ENCODE assay signal across 1 cellular context in genomic region chr2:101219281-101219680, GRCh38.
TF ChIP-seq lines count a peak whose summit lies in the region.

No MANE protein-coding gene starts in this region.

TF ChIP-seq in K562, 482 proteins besides CTCF, POLR2A, EP300 and RAD21 (continued from another document):
- no peak for TF ChIP-seq ZBTB9 (CRISPR knock-in tag; IDR thresholded peaks at IDR 0.05)
- TF ChIP-seq TAL1 (IDR thresholded peaks at IDR 0.05), result no peak
- no peak for TF ChIP-seq NFIX (CRISPR knock-in tag; IDR thresholded peaks at IDR 0.05; ENCODE audit: low read depth)
- TF ChIP-seq TEAD1 (CRISPR knock-in tag; IDR thresholded peaks at IDR 0.05), result no peak
- no peak for TF ChIP-seq HOXB6 (CRISPR knock-in tag; IDR thresholded peaks at IDR 0.05; ENCODE audit: borderline replicate concordance)
- no peak for TF ChIP-seq CHD7 (IDR thresholded peaks at IDR 0.05; ENCODE audit: low read depth, low read length)
- no peak for TF ChIP-seq ETV5 (CRISPR knock-in tag; IDR thresholded peaks at IDR 0.05; ENCODE audit: low read depth)
- no peak for TF ChIP-seq ZNF511 (CRISPR knock-in tag; IDR thresholded peaks at IDR 0.05)
- TF ChIP-seq TFAM (CRISPR knock-in tag; conservative IDR thresholded peaks at IDR 0.05), result no peak
- TF ChIP-seq FOS (IDR thresholded peaks at IDR 0.05; ENCODE audit: extremely low read depth, insufficient read length), result no peak
- no peak for TF ChIP-seq ZNF561 (CRISPR knock-in tag; conservative IDR thresholded peaks at IDR 0.05)
- no peak for TF ChIP-seq CLOCK (CRISPR knock-in tag; IDR thresholded peaks at IDR 0.05; ENCODE audit: borderline replicate concordance)
- TF ChIP-seq E2F8 (IDR thresholded peaks at IDR 0.05; ENCODE audit: low read depth, partially characterized antibody), result no peak
- TF ChIP-seq MBD2 (IDR thresholded peaks at IDR 0.05; ENCODE audit: borderline replicate concordance, low read depth), result no peak
TF ChIP-seq in K562: peak in this region for 0.
